ENCODE assay signal across 22 cellular contexts in the genomic region with DNA sequence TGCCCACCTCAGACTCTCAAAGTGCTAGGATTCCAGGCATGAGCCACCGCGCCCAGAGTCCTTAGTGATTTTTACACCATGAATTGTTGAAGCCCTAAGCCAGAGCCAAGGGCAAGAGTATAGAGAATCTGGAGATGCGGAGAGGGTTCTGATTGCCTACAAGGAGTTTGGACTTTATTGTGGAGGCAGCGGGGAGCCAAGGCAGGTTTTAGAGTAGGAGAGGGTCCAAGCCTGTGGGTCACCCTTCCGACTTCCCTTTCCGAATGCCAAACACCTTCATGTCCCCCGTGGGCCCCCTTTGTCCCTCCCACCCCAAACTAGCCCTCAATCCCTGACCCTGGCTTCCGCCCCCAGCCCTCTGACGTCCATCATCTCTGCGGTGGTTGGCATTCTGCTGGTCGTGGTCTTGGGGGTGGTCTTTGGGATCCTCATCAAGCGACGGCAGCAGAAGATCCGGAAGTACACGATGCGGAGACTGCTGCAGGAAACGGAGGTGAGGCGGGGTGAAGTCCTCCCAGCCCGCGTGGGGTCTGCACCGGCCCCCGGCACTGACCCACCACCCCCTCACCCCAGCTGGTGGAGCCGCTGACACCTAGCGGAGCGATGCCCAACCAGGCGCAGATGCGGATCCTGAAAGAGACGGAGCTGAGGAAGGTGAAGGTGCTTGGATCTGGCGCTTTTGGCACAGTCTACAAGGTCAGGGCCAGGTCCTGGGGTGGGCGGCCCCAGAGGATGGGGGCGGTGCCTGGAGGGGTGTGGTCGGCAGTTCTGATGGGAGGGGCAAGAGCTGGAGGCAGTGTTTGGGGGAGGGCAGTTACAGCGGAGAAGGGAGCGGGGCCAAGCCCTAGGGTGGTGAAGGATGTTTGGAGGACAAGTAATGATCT. TPM values are rescaled to one million over a fixed set of nuclear protein-coding genes. Genes with fewer than 3 reads are reported as not detected.
DNase-seq lines count a peak whose midpoint lies in the region; ATAC-seq, FAIRE-seq and TF ChIP-seq lines count a peak whose summit lies in the region.
"Had no signal": no experiment of that assay in that cellular context is flagged by ENCODE, and none has a peak within 500 bp of the region (broad histone marks: within the 10 kb centered on the region; RNA-seq: fewer than 3 reads in every experiment).

No MANE protein-coding gene starts in this region.

- H3K4me2 ChIP-seq in Karpas-422 (ENCODE audit: low read depth, low read length, poor library complexity, severe bottlenecking) (no peak overlapping the region), H1 (ENCODE audit: insufficient read depth in 1 of 2, low read depth in 2 of 2, low read length in 2 of 2) (no peak overlapping the region)

- CTCF ChIA-PET in H1 (lab: Charles Lee; ENCODE audit: partially characterized antibody): interaction anchor here (0.6 to 2.0 kb wide), 5 partner anchors 10 to 69 kb away, joined by 3 to 4 read pairs (median 3); no protein-coding TSS in a partner anchor

- TF ChIP-seq RAD21 in H1 (IDR thresholded peaks at IDR 0.05 in 1 of 2, conservative IDR thresholded peaks at IDR 0.05 in 1 of 2; ENCODE audit: low read depth in 2 of 2, low read length in 2 of 2): no peak

- H3K27ac ChIP-seq in Karpas-422 (ENCODE audit: low read length) (no peak overlapping the region), H1 (ENCODE audit: low read depth, low read length) (no peak overlapping the region)
- H3K27ac ChIP-seq: epithelial cell of prostate, heart right ventricle, SK-N-MC, uterus had no signal

- no peaks in the 10 kb centered on the region for H3K4me1 Mint-ChIP-seq in activated T-cell treated with anti-CD3 and anti-CD28 coated beads, Interleukin-2, amount 50 U/mL, for 4 hours (ENCODE audit: low read depth)
- no peaks in the 10 kb centered on the region for H3K4me1 Mint-ChIP-seq in activated T-cell treated with anti-CD3 and anti-CD28 coated beads, Interleukin-2, amount 50 U/mL, for 24 hours (ENCODE audit: low read depth)
- H3K4me1 Mint-ChIP-seq in stimulated activated naive B cell treated with anti-CD40 and anti-IgM and Interleukin-4, amounts not matched to agents 10 μg/mL and 1 μg/mL and 100 μg/mL, for 72 hours: peaks cover 19 to 33% of the 10 kb centered on the region in 2 donors
- H3K4me1 Mint-ChIP-seq in mesothelial cell of epicardium: no peaks in the 10 kb centered on the region

- H3K27me3 ChIP-seq in Karpas-422 (ENCODE audit: low read length) (no peaks in the 10 kb centered on the region), H1 (replicated peaks in 1 of 4; ENCODE audit: control insufficient read depth in 3 of 4, extremely low read depth in 1 of 4, insufficient read depth in 3 of 4, low read length in 3 of 4) (no peaks in the 10 kb centered on the region)
- H3K27me3 ChIP-seq: heart right ventricle, uterus had no signal

- no peaks in the 10 kb centered on the region for H3K27me3 Mint-ChIP-seq in activated T-cell treated with anti-CD3 and anti-CD28 coated beads, Interleukin-2, amount 50 U/mL, for 4 hours (ENCODE audit: low read depth)
- no peaks in the 10 kb centered on the region for H3K27me3 Mint-ChIP-seq in activated T-cell treated with anti-CD3 and anti-CD28 coated beads, Interleukin-2, amount 50 U/mL, for 24 hours
- no peaks in the 10 kb centered on the region for H3K27me3 Mint-ChIP-seq in stimulated activated naive B cell treated with anti-CD40 and anti-IgM and Interleukin-4, amounts not matched to agents 10 μg/mL and 1 μg/mL and 100 μg/mL, for 72 hours
- H3K27me3 Mint-ChIP-seq in mesothelial cell of epicardium (ENCODE audit: low read depth): no peaks in the 10 kb centered on the region

- H3K9me2 ChIP-seq in Karpas-422 (replicated peaks; ENCODE audit: insufficient read depth, low read length): no peaks in the 10 kb centered on the region

- no peak overlapping the region for H3K27ac Mint-ChIP-seq in activated T-cell treated with anti-CD3 and anti-CD28 coated beads, Interleukin-2, amount 50 U/mL, for 24 hours
- no peak overlapping the region for H3K27ac Mint-ChIP-seq in stimulated activated naive B cell treated with anti-CD40 and anti-IgM and Interleukin-4, amounts not matched to agents 10 μg/mL and 1 μg/mL and 100 μg/mL, for 72 hours
- no peak overlapping the region for H3K27ac Mint-ChIP-seq in mesothelial cell of epicardium

- H3K4me3 Mint-ChIP-seq in activated T-cell treated with anti-CD3 and anti-CD28 coated beads, Interleukin-2, amount 50 U/mL, for 4 hours: no peak overlapping the region
- H3K4me3 Mint-ChIP-seq in activated T-cell treated with anti-CD3 and anti-CD28 coated beads, Interleukin-2, amount 50 U/mL, for 24 hours: no peak overlapping the region
- no peak overlapping the region for H3K4me3 Mint-ChIP-seq in stimulated activated naive B cell treated with anti-CD40 and anti-IgM and Interleukin-4, amounts not matched to agents 10 μg/mL and 1 μg/mL and 100 μg/mL, for 72 hours
- H3K4me3 Mint-ChIP-seq in mesothelial cell of epicardium: no peak overlapping the region

- peaks cover 3% of the 10 kb centered on the region for H3K36me3 Mint-ChIP-seq in activated T-cell treated with anti-CD3 and anti-CD28 coated beads, Interleukin-2, amount 50 U/mL, for 4 hours (ENCODE audit: insufficient read depth)
- peaks cover 24% of the 10 kb centered on the region for H3K36me3 Mint-ChIP-seq in activated T-cell treated with anti-CD3 and anti-CD28 coated beads, Interleukin-2, amount 50 U/mL, for 24 hours (ENCODE audit: low read depth)
- H3K36me3 Mint-ChIP-seq in stimulated activated naive B cell treated with anti-CD40 and anti-IgM and Interleukin-4, amounts not matched to agents 10 μg/mL and 1 μg/mL and 100 μg/mL, for 72 hours: peaks cover 34% of the 10 kb centered on the region in 2 donors
- peaks cover 35% of the 10 kb centered on the region for H3K36me3 Mint-ChIP-seq in mesothelial cell of epicardium

- no peak for TF ChIP-seq POLR2A in H1 (IDR thresholded peaks at IDR 0.05; ENCODE audit: control extremely low read depth in 1 of 2, low read depth in 2 of 2, low read length in 2 of 2)

- peak; percentile 42 to 56 for ATAC-seq in activated T-cell treated with anti-CD3 and anti-CD28 coated beads, Interleukin-2, amount 50 U/mL, for 4 hours
- ATAC-seq in stimulated activated naive B cell treated with anti-CD40 and anti-IgM and Interleukin-4, amounts not matched to agents 10 μg/mL and 1 μg/mL and 100 μg/mL, for 72 hours (replicated peaks): peak; percentile 59 to 69
- no peak for ATAC-seq in GM21576 (IDR thresholded peaks at IDR 0.05; ENCODE audit: unreplicated experiment)

- no peak overlapping the region for H4K5ac ChIP-seq in H1 (ENCODE audit: insufficient read length, low read depth, low read length)

- H4K8ac ChIP-seq in H1 (ENCODE audit: extremely low read depth, insufficient read depth, low read length): no peak overlapping the region; the same call in 1 of the 2 replicates

- H3K23me2 ChIP-seq in H1 (ENCODE audit: low read depth, low read length): no peaks in the 10 kb centered on the region

- H3K9me3 ChIP-seq in Karpas-422 (ENCODE audit: low read length) (no peaks in the 10 kb centered on the region), H1 (ENCODE audit: insufficient read depth in 2 of 2, low read depth in 1 of 2, low read length in 1 of 2) (no peaks in the 10 kb centered on the region)
- H3K9me3 ChIP-seq: HAP-1, heart right ventricle, uterus had no signal

- H3K36me3 ChIP-seq in Karpas-422 (ENCODE audit: insufficient read depth, low read length) (0 out of 2 replicates have a peak, but pooled peaks cover under 1% of the 10 kb centered on the region), H1 (ENCODE audit: control insufficient read depth in 2 of 4, insufficient read depth in 4 of 4, low read length in 3 of 4) (peaks cover 32 to 76% (median 57%) of the 10 kb centered on the region in 4 experiments)
- H3K36me3 ChIP-seq: uterus had no signal

- H2AFZ ChIP-seq in Karpas-422 (ENCODE audit: low read length) (no peak overlapping the region), H1 (ENCODE audit: low read length) (no peak overlapping the region)

- no peak overlapping the region for H3K23ac ChIP-seq in H1 (ENCODE audit: insufficient read length)

- POLR2A ChIA-PET in H1 (lab: Charles Lee; ENCODE audit: partially characterized antibody): interaction anchor here (0.7 to 1.6 kb wide), 13 partner anchors 10 to 51 kb away, joined by 3 to 6 read pairs (median 3); a partner anchor contains a TSS

- H3K9me3 Mint-ChIP-seq in activated T-cell treated with anti-CD3 and anti-CD28 coated beads, Interleukin-2, amount 50 U/mL, for 4 hours: no peaks in the 10 kb centered on the region
- no peaks in the 10 kb centered on the region for H3K9me3 Mint-ChIP-seq in activated T-cell treated with anti-CD3 and anti-CD28 coated beads, Interleukin-2, amount 50 U/mL, for 24 hours
- H3K9me3 Mint-ChIP-seq in stimulated activated naive B cell treated with anti-CD40 and anti-IgM and Interleukin-4, amounts not matched to agents 10 μg/mL and 1 μg/mL and 100 μg/mL, for 72 hours: no peaks in the 10 kb centered on the region
- H3K9me3 Mint-ChIP-seq in mesothelial cell of epicardium: no peaks in the 10 kb centered on the region

- no peak overlapping the region for H3K56ac ChIP-seq in H1 (replicated peaks; ENCODE audit: insufficient read length, low read depth, low read length)

- H3K4me1 ChIP-seq in Karpas-422 (ENCODE audit: low read length) (no peaks in the 10 kb centered on the region), H1 (replicated peaks in 1 of 4; ENCODE audit: control insufficient read depth in 3 of 4, insufficient read depth in 4 of 4, low read length in 3 of 4) (peaks cover 0 to 7% (median 4%) of the 10 kb centered on the region in 4 experiments; a peak in 6 of 7 replicates)
- H3K4me1 ChIP-seq: HAP-1, heart right ventricle, uterus had no signal

- H3K4ac ChIP-seq in H1 (replicated peaks; ENCODE audit: insufficient read length, low read depth, low read length): no peak overlapping the region

- H2BK5ac ChIP-seq in H1 (ENCODE audit: low read depth, low read length): no peak overlapping the region

- 83% methylated on average over 24 of the region's 34 CpGs; no CpG with 5 or more reads in 1 of the 2 experiments for WGBS in H1 (ENCODE audit: extremely low coverage in 1 of 2, insufficient coverage in 1 of 2, insufficient read length in 1 of 2, insufficient replicate concordance in 2 of 2, low coverage in 1 of 2, low lambda C conversion rate in 2 of 2, missing lambda C conversion rate in 1 of 2), 2 experiments

- no peak overlapping the region for H4K91ac ChIP-seq in H1 (replicated peaks; ENCODE audit: insufficient read length, low read length)

- H3K4me3 ChIP-seq in Karpas-422 (ENCODE audit: low read length): no peak overlapping the region
- H3K4me3 ChIP-seq in H1 (ENCODE audit: extremely low read depth in 1 of 4, insufficient read depth in 2 of 4, low read depth in 3 of 4, low read length in 4 of 4): no peak overlapping the region
- H3K4me3 ChIP-seq: HAP-1, heart right ventricle, lung, SK-N-MC, uterus had no signal

- no peaks in the 10 kb centered on the region for H4K20me1 ChIP-seq in Karpas-422 (ENCODE audit: insufficient read depth, low read depth, low read length)
- peaks cover 10 to 18% of the 10 kb centered on the region in 2 experiments for H4K20me1 ChIP-seq in H1 (replicated peaks in 1 of 2; ENCODE audit: control insufficient read depth in 1 of 2, insufficient read depth in 2 of 2, low read length in 2 of 2)

- no peak for TF ChIP-seq CTCF in H1 (IDR thresholded peaks at IDR 0.05; ENCODE audit: control extremely low read depth in 1 of 3, insufficient read depth in 1 of 3, low read depth in 1 of 3, low read length in 3 of 3)
- TF ChIP-seq CTCF in mesothelial cell of epicardium (IDR thresholded peaks at IDR 0.05; ENCODE audit: unreplicated experiment): no peak

- no peak for FAIRE-seq in H1 (lab: Jason Lieb, UNC)

- no peak overlapping the region for H3K14ac ChIP-seq in H1 (ENCODE audit: insufficient read length)

- H3K79me2 ChIP-seq in Karpas-422 (ENCODE audit: low read length): no peaks in the 10 kb centered on the region
- H3K79me2 ChIP-seq in H1 (ENCODE audit: control insufficient read depth in 1 of 2, insufficient read depth in 2 of 2, low read length in 2 of 2): no peaks in the 10 kb centered on the region

- no peak overlapping the region for H2BK120ac ChIP-seq in H1 (replicated peaks; ENCODE audit: low read depth, low read length)

- H3K9ac ChIP-seq in Karpas-422 (ENCODE audit: low read length) (no peak overlapping the region), H1 (replicated peaks in 1 of 4; ENCODE audit: extremely low read depth in 1 of 4, low read depth in 3 of 4, low read length in 3 of 4) (no peak overlapping the region)

- no peak overlapping the region for H2BK20ac ChIP-seq in H1 (ENCODE audit: low read length)

- no peak for TF ChIP-seq EP300 in H1 (IDR thresholded peaks at IDR 0.05; ENCODE audit: borderline replicate concordance in 1 of 2, low read depth in 2 of 2, low read length in 2 of 2)

- no peak for DNase-seq in activated T-cell treated with anti-CD3 and anti-CD28 coated beads, Interleukin-2, amount 50 U/mL, for 4 hours
- no peak for DNase-seq in activated T-cell treated with anti-CD3 and anti-CD28 coated beads, Interleukin-2, amount 50 U/mL, for 24 hours
- DNase-seq in Karpas-422: peak; percentile 85
- DNase-seq in H1 (ENCODE audit: low read depth in 1 of 2, low spot score in 2 of 2): peak in 1 of 2 experiments; percentile 81
- DNase-seq in stimulated activated naive B cell treated with anti-CD40 and anti-IgM and Interleukin-4, amounts not matched to agents 10 μg/mL and 1 μg/mL and 100 μg/mL, for 72 hours: no peak
- DNase-seq in NCI-H2171 (lab: John Stamatoyannopoulos, UW): no peak
- no peak for DNase-seq in mesothelial cell of epicardium (ENCODE audit: low spot score in 2 of 2, unreplicated experiment in 2 of 2)
- DNase-seq: activated CD4-positive, CD25-positive, alpha-beta regulatory T cell; activated gamma-delta T cell; DMS53; heart right ventricle; NCI-H1417 treated with DMSO at 0.1 percent for 48 hours; NCI-H748 treated with DMSO at 0.1 percent for 48 hours; nucleus accumbens; stimulated activated CD4-positive, alpha-beta T cell treated with anti-CD3 and anti-CD28 coated beads, Interleukin-12 subunit alpha, Interleukin-12 subunit beta, amount 100 ng/mL, for 4 hours; uterus had no signal

- peaks cover 2% of the 10 kb centered on the region for H3K79me1 ChIP-seq in H1 (ENCODE audit: low read depth, low read length)

- H3K18ac ChIP-seq in H1 (ENCODE audit: extremely low read depth, low read length): no peak overlapping the region

- no peak overlapping the region for H2AK5ac ChIP-seq in H1 (ENCODE audit: low read depth, low read length)

- no peak overlapping the region for H2BK12ac ChIP-seq in H1 (ENCODE audit: low read depth, low read length)

- no peak overlapping the region for H2BK15ac ChIP-seq in H1 (ENCODE audit: low read length)

RNA-seq across cellular contexts. Expression of a gene that starts 7.1 kb away (rescaled TPM):
- total RNA-seq in activated T-cell treated with anti-CD3 and anti-CD28 coated beads, Interleukin-2, amount 50 U/mL, for 4 hours: 10 to 100 TPM; 43.2 to 48.6 (median 45.7) TPM
- 77.8 and 78.6 TPM in 2 replicates for total RNA-seq in Karpas-422 (2014; rRNA removed; shearing (Covaris generic); ENCODE audit: low replicate concordance)
- 29.6 and 30.0 TPM in 2 replicates for total RNA-seq in H1 (2021; fragmentation: NEBNext Ultra II Directional; extraction: Animal tissue kit (Norgen Biotek cat#: 25700))
- 54.9 and 57.9 TPM in 2 replicates for polyA plus RNA-seq in H1 (2011; rRNA removed)
- 54.6 TPM for polyA plus RNA-seq in H1 (2011; cell fraction: cytosol; rRNA removed)
- 42.7 TPM for polyA plus RNA-seq in H1 (2011; cell fraction: nucleus; rRNA removed)
- 37.9 to 58.0 TPM (median 50.9 TPM) in 4 replicates for polyA plus RNA-seq in H1 (2012, experiment 1 of 2)
- polyA plus RNA-seq in H1 (2012, experiment 2 of 2): 59.0 TPM
- polyA plus RNA-seq in H1 (2013, experiment 1 of 2): 49.1 TPM
- polyA plus RNA-seq in H1 (2013, experiment 2 of 2): 49.1 TPM
- polyA minus RNA-seq in H1 (2011; rRNA and poly(A)+ RNA removed): 20.0 and 21.9 TPM in 2 replicates
- polyA minus RNA-seq in H1 (2011; cell fraction: cytosol; rRNA and poly(A)+ RNA removed): 19.7 TPM
- polyA minus RNA-seq in H1 (2011; cell fraction: nucleus; rRNA and poly(A)+ RNA removed): 24.2 TPM
- 35.3 to 35.9 TPM (median 35.3 TPM) in 3 replicates for total RNA-seq in mesothelial cell of epicardium

RNA-seq across cellular contexts. Expression of a gene that starts 14.5 kb away (rescaled TPM):
- under 1 TPM; 0.43 to 0.73 (median 0.47) TPM for total RNA-seq in activated T-cell treated with anti-CD3 and anti-CD28 coated beads, Interleukin-2, amount 50 U/mL, for 4 hours
- total RNA-seq in Karpas-422 (2014; rRNA removed; shearing (Covaris generic); ENCODE audit: low replicate concordance): 0.18 and 1.5 TPM in 2 replicates
- total RNA-seq in H1 (2021; fragmentation: NEBNext Ultra II Directional; extraction: Animal tissue kit (Norgen Biotek cat#: 25700)): 30.9 and 32.2 TPM in 2 replicates
- polyA plus RNA-seq in H1 (2011; rRNA removed): 41.5 and 61.7 TPM in 2 replicates
- 33.0 TPM for polyA plus RNA-seq in H1 (2011; cell fraction: cytosol; rRNA removed)
- polyA plus RNA-seq in H1 (2011; cell fraction: nucleus; rRNA removed): 110 TPM
- 31.1 to 38.6 TPM (median 35.7 TPM) in 4 replicates for polyA plus RNA-seq in H1 (2012, experiment 1 of 2)
- polyA plus RNA-seq in H1 (2012, experiment 2 of 2): 33.5 TPM
- 26.5 TPM for polyA plus RNA-seq in H1 (2013, experiment 1 of 2)
- polyA plus RNA-seq in H1 (2013, experiment 2 of 2): 24.6 TPM
- polyA minus RNA-seq in H1 (2011; rRNA and poly(A)+ RNA removed): 25.6 and 31.4 TPM in 2 replicates
- polyA minus RNA-seq in H1 (2011; cell fraction: cytosol; rRNA and poly(A)+ RNA removed): 25.5 TPM
- 36.4 TPM for polyA minus RNA-seq in H1 (2011; cell fraction: nucleus; rRNA and poly(A)+ RNA removed)
- 44.6 to 53.3 TPM (median 46.4 TPM) in 3 replicates for total RNA-seq in mesothelial cell of epicardium
- total RNA-seq: HT1080 had no signal

RNA-seq across cellular contexts. Expression of a gene that starts 23.3 kb away (rescaled TPM):
- 1 to 10 TPM; 2.3 to 3.4 (median 2.9) TPM for total RNA-seq in activated T-cell treated with anti-CD3 and anti-CD28 coated beads, Interleukin-2, amount 50 U/mL, for 4 hours
- total RNA-seq in Karpas-422 (2014; rRNA removed; shearing (Covaris generic); ENCODE audit: low replicate concordance): 7.3 and 10.9 TPM in 2 replicates
- total RNA-seq in H1 (2021; fragmentation: NEBNext Ultra II Directional; extraction: Animal tissue kit (Norgen Biotek cat#: 25700)): 394 and 403 TPM in 2 replicates
- polyA plus RNA-seq in H1 (2011; rRNA removed): 183 and 278 TPM in 2 replicates
- 174 TPM for polyA plus RNA-seq in H1 (2011; cell fraction: cytosol; rRNA removed)
- polyA plus RNA-seq in H1 (2011; cell fraction: nucleus; rRNA removed): 329 TPM
- 181 to 248 TPM (median 223 TPM) in 4 replicates for polyA plus RNA-seq in H1 (2012, experiment 1 of 2)
- polyA plus RNA-seq in H1 (2012, experiment 2 of 2): 260 TPM
- 199 TPM for polyA plus RNA-seq in H1 (2013, experiment 1 of 2)
- polyA plus RNA-seq in H1 (2013, experiment 2 of 2): 211 TPM
- polyA minus RNA-seq in H1 (2011; rRNA and poly(A)+ RNA removed): 255 and 261 TPM in 2 replicates
- 264 TPM for polyA minus RNA-seq in H1 (2011; cell fraction: cytosol; rRNA and poly(A)+ RNA removed)
- 204 TPM for polyA minus RNA-seq in H1 (2011; cell fraction: nucleus; rRNA and poly(A)+ RNA removed)
- 141 to 146 TPM (median 142 TPM) in 3 replicates for total RNA-seq in mesothelial cell of epicardium

RNA-seq across cellular contexts. Expression of a gene that starts 35.4 kb away (rescaled TPM):
- total RNA-seq in activated T-cell treated with anti-CD3 and anti-CD28 coated beads, Interleukin-2, amount 50 U/mL, for 4 hours: 10 to 100 TPM; 14.6 to 16.5 (median 16.3) TPM
- 10.6 and 20.2 TPM in 2 replicates for total RNA-seq in Karpas-422 (2014; rRNA removed; shearing (Covaris generic); ENCODE audit: low replicate concordance)
- total RNA-seq in H1 (2021; fragmentation: NEBNext Ultra II Directional; extraction: Animal tissue kit (Norgen Biotek cat#: 25700)): 18.5 and 21.0 TPM in 2 replicates
- polyA plus RNA-seq in H1 (2011; rRNA removed): 30.7 and 32.2 TPM in 2 replicates
- 26.7 TPM for polyA plus RNA-seq in H1 (2011; cell fraction: cytosol; rRNA removed)
- 97.3 TPM for polyA plus RNA-seq in H1 (2011; cell fraction: nucleus; rRNA removed)
- polyA plus RNA-seq in H1 (2012, experiment 1 of 2): 16.4 to 26.1 TPM (median 23.6 TPM) in 4 replicates
- polyA plus RNA-seq in H1 (2012, experiment 2 of 2): 17.3 TPM
- polyA plus RNA-seq in H1 (2013, experiment 1 of 2): 16.2 TPM
- 14.6 TPM for polyA plus RNA-seq in H1 (2013, experiment 2 of 2)
- 28.0 and 33.0 TPM in 2 replicates for polyA minus RNA-seq in H1 (2011; rRNA and poly(A)+ RNA removed)
- polyA minus RNA-seq in H1 (2011; cell fraction: cytosol; rRNA and poly(A)+ RNA removed): 11.7 TPM
- polyA minus RNA-seq in H1 (2011; cell fraction: nucleus; rRNA and poly(A)+ RNA removed): 13.7 TPM
- 36.8 to 39.1 TPM (median 37.1 TPM) in 3 replicates for total RNA-seq in mesothelial cell of epicardium

RNA-seq across cellular contexts. Expression of a gene that starts 55.0 kb away (rescaled TPM):
- not detected for total RNA-seq in activated T-cell treated with anti-CD3 and anti-CD28 coated beads, Interleukin-2, amount 50 U/mL, for 4 hours
- 6.8 TPM in 1 of 2 replicates, not detected in the other for total RNA-seq in Karpas-422 (2014; rRNA removed; shearing (Covaris generic); ENCODE audit: low replicate concordance)
- 4.4 and 5.6 TPM in 2 replicates for total RNA-seq in H1 (2021; fragmentation: NEBNext Ultra II Directional; extraction: Animal tissue kit (Norgen Biotek cat#: 25700))
- 10.5 and 10.9 TPM in 2 replicates for polyA plus RNA-seq in H1 (2011; rRNA removed)
- 8.1 TPM for polyA plus RNA-seq in H1 (2011; cell fraction: cytosol; rRNA removed)
- 10.0 TPM for polyA plus RNA-seq in H1 (2011; cell fraction: nucleus; rRNA removed)
- 4.3 to 8.6 TPM (median 7.6 TPM) in 4 replicates for polyA plus RNA-seq in H1 (2012, experiment 1 of 2)
- 5.6 TPM for polyA plus RNA-seq in H1 (2012, experiment 2 of 2)
- polyA plus RNA-seq in H1 (2013, experiment 1 of 2): 3.4 TPM
- 3.4 TPM for polyA plus RNA-seq in H1 (2013, experiment 2 of 2)
- 0.95 and 1.4 TPM in 2 replicates for polyA minus RNA-seq in H1 (2011; rRNA and poly(A)+ RNA removed)
- 4.9 TPM for polyA minus RNA-seq in H1 (2011; cell fraction: cytosol; rRNA and poly(A)+ RNA removed)
- 1.7 TPM for polyA minus RNA-seq in H1 (2011; cell fraction: nucleus; rRNA and poly(A)+ RNA removed)
- total RNA-seq in mesothelial cell of epicardium: 1.7 to 2.1 TPM (median 1.7 TPM) in 3 replicates
- total RNA-seq: HT1080 had no signal

Comparison
In these comparisons a context has a peak if more than half of its experiments do, and no peak if none do; other contexts are left out.
1. RNA of a gene that starts 14.5 kb away (total RNA-seq): 44.6 to 53.3 TPM in mesothelial cell of epicardium and 30.9 to 32.2 TPM in H1; 0.18 to 1.5 TPM in Karpas-422 and 0.43 to 0.73 TPM in activated T-cell treated with anti-CD3 and anti-CD28 coated beads, Interleukin-2, amount 50 U/mL, for 4 hours; every median in the first group is over 10 times any median in the second.
2. RNA of a gene that starts 23.3 kb away (total RNA-seq): 394 to 403 TPM in H1 and 141 to 146 TPM in mesothelial cell of epicardium; 7.3 to 10.9 TPM in Karpas-422 and 2.3 to 3.4 TPM in activated T-cell treated with anti-CD3 and anti-CD28 coated beads, Interleukin-2, amount 50 U/mL, for 4 hours; every median in the first group is over 10 times any median in the second.